Comparison of ENCODE assay signal across 15 cellular contexts in the genomic region with DNA sequence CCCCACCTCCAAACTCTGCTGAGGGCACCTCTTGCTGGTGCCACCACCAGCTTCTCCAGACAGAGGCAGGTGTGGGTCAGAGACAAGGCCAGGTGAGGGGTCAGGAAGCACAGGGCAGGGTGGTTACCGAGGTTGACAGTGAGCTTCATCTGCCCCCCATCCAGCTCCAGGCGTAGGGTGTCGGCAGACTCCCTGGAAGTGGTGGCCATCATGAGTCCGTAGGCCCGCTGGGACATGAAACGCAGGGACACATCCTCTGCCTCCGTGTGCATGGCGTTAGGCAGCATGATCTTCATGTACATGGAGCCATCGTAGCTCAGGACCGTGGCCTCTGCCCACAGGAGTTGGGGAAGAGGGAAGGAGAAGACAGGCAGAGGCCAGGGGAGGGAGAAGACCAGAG.
A peak's percentile ranks its signal among the peaks of the same experiment; 100 is the strongest.
DNase-seq lines count a peak whose midpoint lies in the region; TF ChIP-seq lines count a peak whose summit lies in the region.
"Had no signal": no experiment of that assay in that cellular context is flagged by ENCODE, and none has a peak within 500 bp of the region (broad histone marks: within the 10 kb centered on the region; RNA-seq: fewer than 3 reads in every experiment).

No MANE protein-coding gene starts in this region.

- H2AFZ ChIP-seq in neuronal stem cell (ENCODE audit: low read length) (no peak overlapping the region), Karpas-422 (ENCODE audit: low read length) (no peak overlapping the region)

- H3K27ac Mint-ChIP-seq in HFFc6 (peak overlapping the region; percentile 96), brain (peak overlapping the region in 3 of 5 experiments; percentile 51 to 74 (median 71))
- H3K27ac Mint-ChIP-seq: activated CD8-positive, alpha-beta T cell treated with anti-CD3 and anti-CD28 coated beads for 36 hours; activated naive CD4-positive, alpha-beta T cell treated with anti-CD3 and anti-CD28 coated beads for 36 hours had no signal

- H2BK12ac ChIP-seq in neuronal stem cell (ENCODE audit: low read length), result no peak overlapping the region

- intact Hi-C loops in tibial artery (cut with DNase I; ENCODE audit: low total_unique reads), result no loop called here

- H3K27me3 ChIP-seq in neuronal stem cell (ENCODE audit: control insufficient read depth in 3 of 3, insufficient read depth in 3 of 3, low read depth in 1 of 3, low read length in 3 of 3) (no peaks in the 10 kb centered on the region), tibial artery (no peaks in the 10 kb centered on the region), Karpas-422 (ENCODE audit: low read length) (no peaks in the 10 kb centered on the region)

- no peak overlapping the region for H2BK15ac ChIP-seq in neuronal stem cell (ENCODE audit: low read length)

- no peaks in the 10 kb centered on the region for H4K20me1 ChIP-seq in Karpas-422 (ENCODE audit: insufficient read depth, low read depth, low read length)

- H3K9me3 ChIP-seq in neuronal stem cell (replicated peaks in 1 of 2; ENCODE audit: control insufficient read depth in 2 of 2, insufficient read depth in 1 of 2, low read depth in 1 of 2, low read length in 2 of 2), result no peaks in the 10 kb centered on the region
- H3K9me3 ChIP-seq in tibial artery, result no peaks in the 10 kb centered on the region
- no peaks in the 10 kb centered on the region for H3K9me3 ChIP-seq in Karpas-422 (ENCODE audit: low read length)

- no peak overlapping the region for H4K91ac ChIP-seq in neuronal stem cell (ENCODE audit: low read depth, low read length, poor library complexity)

- no peak overlapping the region for H2BK5ac ChIP-seq in neuronal stem cell (ENCODE audit: low read length)

- H3K9ac ChIP-seq in neuronal stem cell (ENCODE audit: low read depth, low read length, poor library complexity) (no peak overlapping the region), Karpas-422 (ENCODE audit: low read length) (no peak overlapping the region)

- TF ChIP-seq CTCF in HFFc6 (IDR thresholded peaks at IDR 0.05) (no peak), brain (conservative IDR thresholded peaks at IDR 0.05) (no peak), tibial artery (IDR thresholded peaks at IDR 0.05) (no peak)

- H3K4me3 Mint-ChIP-seq in HFFc6, result no peak overlapping the region
- no peak overlapping the region for H3K4me3 Mint-ChIP-seq in brain
- H3K4me3 Mint-ChIP-seq: activated CD8-positive, alpha-beta T cell treated with anti-CD3 and anti-CD28 coated beads for 36 hours; activated naive CD4-positive, alpha-beta T cell treated with anti-CD3 and anti-CD28 coated beads for 36 hours had no signal

- H3K27ac ChIP-seq in neuronal stem cell (replicated peaks; ENCODE audit: low read length), result no peak overlapping the region
- H3K27ac ChIP-seq in tibial artery, result peak overlapping the region; percentile 67 to 73
- no peak overlapping the region for H3K27ac ChIP-seq in Karpas-422 (ENCODE audit: low read length)

- H3K9me3 Mint-ChIP-seq in HFFc6 (no peaks in the 10 kb centered on the region), brain (peaks cover 0 to 4% (median 0%) of the 10 kb centered on the region in 5 experiments)
- H3K9me3 Mint-ChIP-seq: activated CD8-positive, alpha-beta T cell treated with anti-CD3 and anti-CD28 coated beads for 36 hours; activated naive CD4-positive, alpha-beta T cell treated with anti-CD3 and anti-CD28 coated beads for 36 hours had no signal

- no peak overlapping the region for H3K23ac ChIP-seq in neuronal stem cell (ENCODE audit: low read depth, low read length, poor library complexity)

- no peak overlapping the region for H2BK120ac ChIP-seq in neuronal stem cell (ENCODE audit: low read depth, low read length)

- H2AK5ac ChIP-seq in neuronal stem cell (ENCODE audit: low read depth, low read length), result no peak overlapping the region

- no peak overlapping the region for H4K8ac ChIP-seq in neuronal stem cell (ENCODE audit: low read depth, low read length)

- H3K4me1 Mint-ChIP-seq in HFFc6 (ENCODE audit: low read depth) (peaks cover 44% of the 10 kb centered on the region), brain (no peaks in the 10 kb centered on the region)

- H3K4me2 ChIP-seq in neuronal stem cell (ENCODE audit: insufficient read depth, low read length, poor library complexity, severe bottlenecking) (no peak overlapping the region), Karpas-422 (ENCODE audit: low read depth, low read length, poor library complexity, severe bottlenecking) (no peak overlapping the region)

- no peak overlapping the region for H3K18ac ChIP-seq in neuronal stem cell (ENCODE audit: low read length)

- no CpG with 5 or more reads among the region's 10 CpGs for WGBS in neuronal stem cell (ENCODE audit: extremely low coverage in 2 of 2, insufficient read length in 2 of 2, insufficient replicate concordance in 1 of 2), 2 donors

- H3K9me2 ChIP-seq in Karpas-422 (replicated peaks; ENCODE audit: insufficient read depth, low read length), result no peaks in the 10 kb centered on the region

- no peaks in the 10 kb centered on the region for H3K79me1 ChIP-seq in neuronal stem cell (ENCODE audit: low read depth, low read length)

- DNase-seq in HFFc6 (no peak), neuronal stem cell (ENCODE audit: low spot score) (no peak), tibial artery (no peak), NCI-H510A (lab: John Stamatoyannopoulos, UW) (no peak), Karpas-422 (no peak)
- no peak for DNase-seq in stimulated activated CD8-positive, alpha-beta memory T cell treated with anti-CD3 and anti-CD28 coated beads, Interleukin-4, amount 100 ng/mL, for 48 hours
- DNase-seq: activated CD4-positive, CD25-positive, alpha-beta regulatory T cell; activated CD8-positive, alpha-beta T cell treated with anti-CD3 and anti-CD28 coated beads for 36 hours; activated naive CD4-positive, alpha-beta T cell treated with anti-CD3 and anti-CD28 coated beads for 36 hours; activated T-cell treated with anti-CD3 and anti-CD28 coated beads, Interleukin-2, amount 50 U/mL, for 1 hour; DND-41; effector memory CD4-positive, alpha-beta T cell; NCI-H446 treated with DMSO at 0.1 percent for 48 hours; NK-92 treated with Interleukin-12 subunit alpha and Interleukin-12 subunit beta, amount 100 ng/mL, for 24 hours had no signal

- no peaks in the 10 kb centered on the region for H3K36me3 Mint-ChIP-seq in HFFc6 (ENCODE audit: low read depth)
- peaks cover 32% of the 10 kb centered on the region for H3K36me3 Mint-ChIP-seq in brain

- H3K4me3 ChIP-seq in neuronal stem cell (ENCODE audit: low read length in 2 of 2), result peak overlapping the region in 1 of 2 donors; percentile 26
- peak overlapping the region; percentile 40 to 47 for H3K4me3 ChIP-seq in tibial artery
- no peak overlapping the region for H3K4me3 ChIP-seq in Karpas-422 (ENCODE audit: low read length)

- H3K4me1 ChIP-seq in neuronal stem cell (ENCODE audit: control insufficient read depth in 2 of 2, insufficient read depth in 1 of 2, low read depth in 1 of 2, low read length in 2 of 2) (peaks cover 0 to 3% of the 10 kb centered on the region in 2 donors), tibial artery (peaks cover 0 to 28% (median 24%) of the 10 kb centered on the region in 4 donors), Karpas-422 (ENCODE audit: low read length) (peaks cover 3% of the 10 kb centered on the region)

- peaks cover 0 to 8% of the 10 kb centered on the region in 2 donors for H3K36me3 ChIP-seq in neuronal stem cell (replicated peaks in 1 of 2; ENCODE audit: control insufficient read depth in 2 of 2, insufficient read depth in 2 of 2, low read length in 2 of 2)
- H3K36me3 ChIP-seq in tibial artery, result no peaks in the 10 kb centered on the region
- H3K36me3 ChIP-seq in Karpas-422 (ENCODE audit: insufficient read depth, low read length), result no peaks in the 10 kb centered on the region

- H3K4ac ChIP-seq in neuronal stem cell (ENCODE audit: low read length), result no peak overlapping the region

- H3K79me2 ChIP-seq in Karpas-422 (ENCODE audit: low read length), result no peaks in the 10 kb centered on the region

- H3K14ac ChIP-seq in neuronal stem cell (ENCODE audit: low read length), result peak overlapping the region; percentile 21

- H3K27me3 Mint-ChIP-seq in HFFc6 (ENCODE audit: insufficient read depth) (peaks cover 6% of the 10 kb centered on the region), brain (peaks cover 3% of the 10 kb centered on the region)
- H3K27me3 Mint-ChIP-seq: activated CD8-positive, alpha-beta T cell treated with anti-CD3 and anti-CD28 coated beads for 36 hours had no signal

Comparison
In these comparisons a context has a peak if more than half of its experiments do, and no peak if none do; other contexts are left out.
1. H3K27ac ChIP-seq: peak in tibial artery (2 of 2); none in neuronal stem cell (single experiment) and Karpas-422 (single experiment).